12 cellular contexts compared by ENCODE assay signal in the genomic region with DNA sequence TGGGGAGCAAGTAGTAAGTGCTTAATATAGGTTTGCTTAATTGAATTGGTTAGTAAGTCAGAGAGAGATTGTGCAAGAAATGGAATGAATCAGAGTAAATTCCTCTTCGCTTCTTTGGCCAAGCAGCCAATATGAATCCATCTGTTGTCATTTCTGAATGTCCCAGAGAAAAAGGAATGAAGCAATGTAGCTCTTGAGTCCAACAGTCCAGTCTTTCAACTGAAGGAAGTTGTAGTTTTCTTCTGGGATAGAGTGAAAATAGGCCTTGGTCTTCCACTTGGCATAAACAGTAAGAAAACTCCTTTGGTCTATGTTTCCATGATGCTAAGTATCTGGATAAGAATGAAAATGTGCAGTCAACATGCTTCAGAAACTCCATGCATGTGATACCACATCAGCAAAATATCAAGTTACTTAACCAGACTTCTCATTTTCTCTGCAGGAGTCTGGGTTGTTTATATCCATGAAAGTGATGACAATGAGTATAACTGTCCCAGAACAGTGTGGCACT. TPM values are rescaled to one million over a fixed set of nuclear protein-coding genes. Genes with fewer than 3 reads are reported as not detected.
DNase-seq lines count a peak whose midpoint lies in the region; ATAC-seq, FAIRE-seq and TF ChIP-seq lines count a peak whose summit lies in the region.
"Had no signal": no experiment of that assay in that cellular context is flagged by ENCODE, and none has a peak within 500 bp of the region (broad histone marks: within the 10 kb centered on the region; RNA-seq: fewer than 3 reads in every experiment).

No MANE protein-coding gene starts in this region.

- H3K4me1 Mint-ChIP-seq in naive thymus-derived CD4-positive, alpha-beta T cell = no peaks in the 10 kb centered on the region
- H3K4me1 Mint-ChIP-seq: activated naive CD4-positive, alpha-beta T cell treated with anti-CD3 and anti-CD28 coated beads, Interleukin-2, amount 10 ng/mL, durations not matched to agents 7 days and 5 days had no signal

- H3K36me3 ChIP-seq in bronchial epithelial cell (ENCODE audit: control insufficient read depth, insufficient read depth, low read length) = no peaks in the 10 kb centered on the region
- H3K36me3 ChIP-seq in suprapubic skin = no peaks in the 10 kb centered on the region
- no peaks in the 10 kb centered on the region for H3K36me3 ChIP-seq in naive thymus-derived CD4-positive, alpha-beta T cell (ENCODE audit: control insufficient read depth in 2 of 3, insufficient read depth in 3 of 3, low read length in 3 of 3)

- H3K9me3 ChIP-seq in suprapubic skin = no peaks in the 10 kb centered on the region
- H3K9me3 ChIP-seq in naive thymus-derived CD4-positive, alpha-beta T cell (ENCODE audit: control insufficient read depth in 2 of 3, low read length in 3 of 3) = no peaks in the 10 kb centered on the region

- CTCF ChIA-PET in naive thymus-derived CD4-positive, alpha-beta T cell (lab: Charles Lee) = no interaction called here

- peaks cover 0 to 14% (median 12%) of the 10 kb centered on the region in 5 donors for H3K27me3 Mint-ChIP-seq in naive thymus-derived CD4-positive, alpha-beta T cell
- H3K27me3 Mint-ChIP-seq: activated naive CD4-positive, alpha-beta T cell treated with anti-CD3 and anti-CD28 coated beads, Interleukin-2, amount 10 ng/mL, durations not matched to agents 7 days and 5 days had no signal

- no peak for ATAC-seq in naive thymus-derived CD4-positive, alpha-beta T cell
- no peak for ATAC-seq in HG03159 (IDR thresholded peaks at IDR 0.05; ENCODE audit: unreplicated experiment)

- peaks cover 2% of the 10 kb centered on the region for H3K4me1 ChIP-seq in suprapubic skin
- no peaks in the 10 kb centered on the region for H3K4me1 ChIP-seq in naive thymus-derived CD4-positive, alpha-beta T cell (ENCODE audit: control insufficient read depth in 2 of 2, insufficient read depth in 2 of 2, low read length in 2 of 2)

- WGBS in suprapubic skin = 28% methylated on average over 1 of the region's 1 CpG

- no peaks in the 10 kb centered on the region for H3K27me3 ChIP-seq in bronchial epithelial cell (ENCODE audit: control insufficient read depth, insufficient read depth, low read length)
- H3K27me3 ChIP-seq in suprapubic skin = no peaks in the 10 kb centered on the region
- H3K27me3 ChIP-seq in naive thymus-derived CD4-positive, alpha-beta T cell (ENCODE audit: control insufficient read depth in 2 of 2, insufficient read depth in 2 of 2, low read length in 2 of 2) = no peaks in the 10 kb centered on the region

- intact Hi-C loops in naive thymus-derived CD4-positive, alpha-beta T cell (cut with micrococcal nuclease) = no loop called here

- peak overlapping the region; percentile 64 for H3K27ac ChIP-seq in suprapubic skin
- no peak overlapping the region for H3K27ac ChIP-seq in naive thymus-derived CD4-positive, alpha-beta T cell (ENCODE audit: low read depth, low read length)

- TF ChIP-seq CTCF in bronchial epithelial cell (IDR thresholded peaks at IDR 0.05; ENCODE audit: insufficient read depth, low read length, severe bottlenecking) (no peak), suprapubic skin (IDR thresholded peaks at IDR 0.05) (no peak)

- peaks cover 0 to 11% (median 3%) of the 10 kb centered on the region in 11 donors for H3K9me3 Mint-ChIP-seq in naive thymus-derived CD4-positive, alpha-beta T cell
- H3K9me3 Mint-ChIP-seq: activated naive CD4-positive, alpha-beta T cell treated with anti-CD3 and anti-CD28 coated beads, Interleukin-2, amount 10 ng/mL, durations not matched to agents 7 days and 5 days; mesothelial cell of epicardium had no signal

- no peak for TF ChIP-seq EP300 in suprapubic skin (IDR thresholded peaks at IDR 0.05)

- POLR2A ChIA-PET in naive thymus-derived CD4-positive, alpha-beta T cell (lab: Charles Lee) = no interaction called here

- no peak for FAIRE-seq in bronchial epithelial cell (lab: Jason Lieb, UNC)

- H3K4me3 ChIP-seq in bronchial epithelial cell (ENCODE audit: low read depth, low read length) (no peak overlapping the region), suprapubic skin (no peak overlapping the region)
- no peak overlapping the region for H3K4me3 ChIP-seq in naive thymus-derived CD4-positive, alpha-beta T cell (ENCODE audit: low read length)

- TF ChIP-seq POLR2A in suprapubic skin (IDR thresholded peaks at IDR 0.05) = no peak

- H3K4me3 Mint-ChIP-seq in naive thymus-derived CD4-positive, alpha-beta T cell = no peak overlapping the region
- H3K4me3 Mint-ChIP-seq: activated naive CD4-positive, alpha-beta T cell treated with anti-CD3 and anti-CD28 coated beads, Interleukin-2, amount 10 ng/mL, durations not matched to agents 7 days and 5 days; mesothelial cell of epicardium had no signal

- H3K36me3 Mint-ChIP-seq in naive thymus-derived CD4-positive, alpha-beta T cell = no peaks in the 10 kb centered on the region
- H3K36me3 Mint-ChIP-seq: activated naive CD4-positive, alpha-beta T cell treated with anti-CD3 and anti-CD28 coated beads, Interleukin-2, amount 10 ng/mL, durations not matched to agents 7 days and 5 days; mesothelial cell of epicardium had no signal

- peak overlapping the region in 1 of 9 donors; percentile 3 for H3K27ac Mint-ChIP-seq in naive thymus-derived CD4-positive, alpha-beta T cell
- H3K27ac Mint-ChIP-seq: activated naive CD4-positive, alpha-beta T cell treated with anti-CD3 and anti-CD28 coated beads, Interleukin-2, amount 10 ng/mL, durations not matched to agents 7 days and 5 days; mesothelial cell of epicardium had no signal

- DNase-seq in HS-5 (ENCODE audit: low read depth) (peak; percentile 79), bronchial epithelial cell (ENCODE audit: low read depth) (peak; percentile 96), hepatic stellate cell (ENCODE audit: low spot score) (peak; percentile 62), suprapubic skin (ENCODE audit: low spot score in 2 of 2) (no peak), pons (ENCODE audit: low spot score) (no peak), medulla oblongata (ENCODE audit: extremely low spot score) (no peak)
- no peak for DNase-seq in naive thymus-derived CD4-positive, alpha-beta T cell
- DNase-seq: activated CD4-positive, CD25-positive, alpha-beta regulatory T cell; activated naive CD4-positive, alpha-beta T cell treated with anti-CD3 and anti-CD28 coated beads, Interleukin-2, amount 10 ng/mL, durations not matched to agents 7 days and 5 days; stimulated activated CD4-positive, alpha-beta T cell treated with anti-CD3 and anti-CD28 coated beads, Interleukin-2, amount 100 ng/mL, for 24 hours had no signal

RNA-seq across cellular contexts. Expression of gene FIBIN, which starts 1.8 kb away (rescaled TPM):
- total RNA-seq in bronchial epithelial cell = 14.2 and 33.4 TPM in 2 replicates
- 10 to 100 TPM in 1 of 4 donors, 1 to 10 TPM in 3; 4.6 to 10.1 (median 8.1) TPM for total RNA-seq in suprapubic skin
- total RNA-seq in naive thymus-derived CD4-positive, alpha-beta T cell = not detected
- not detected for polyA plus RNA-seq in naive thymus-derived CD4-positive, alpha-beta T cell

RNA-seq across cellular contexts. Expression of gene BBOX1, which starts 48.5 kb away (rescaled TPM):
- total RNA-seq in bronchial epithelial cell (1.3 and 5.6 TPM in 2 replicates), suprapubic skin (10 to 100 TPM; 28.6 to 51.0 (median 44.7) TPM)
- total RNA-seq in naive thymus-derived CD4-positive, alpha-beta T cell = not detected
- polyA plus RNA-seq in naive thymus-derived CD4-positive, alpha-beta T cell = not detected
- total RNA-seq: mesothelial cell of epicardium had no signal

Comparison
In these comparisons a context has a peak if more than half of its experiments do, and no peak if none do; other contexts are left out.
1. DNase-seq: peak in HS-5 (single experiment), bronchial epithelial cell (single experiment) and hepatic stellate cell (single experiment); none in suprapubic skin (0 of 2), pons (single experiment), medulla oblongata (single experiment) and naive thymus-derived CD4-positive, alpha-beta T cell (0 of 9).
2. RNA of gene FIBIN, which starts 1.8 kb away (total RNA-seq): 14.2 to 33.4 TPM in bronchial epithelial cell and 4.6 to 10.1 TPM in suprapubic skin; not detected in naive thymus-derived CD4-positive, alpha-beta T cell; every median in the first group is over 4 times any median in the second.